Comparison of ENCODE assay signal across 8 cellular contexts in the genomic region with DNA sequence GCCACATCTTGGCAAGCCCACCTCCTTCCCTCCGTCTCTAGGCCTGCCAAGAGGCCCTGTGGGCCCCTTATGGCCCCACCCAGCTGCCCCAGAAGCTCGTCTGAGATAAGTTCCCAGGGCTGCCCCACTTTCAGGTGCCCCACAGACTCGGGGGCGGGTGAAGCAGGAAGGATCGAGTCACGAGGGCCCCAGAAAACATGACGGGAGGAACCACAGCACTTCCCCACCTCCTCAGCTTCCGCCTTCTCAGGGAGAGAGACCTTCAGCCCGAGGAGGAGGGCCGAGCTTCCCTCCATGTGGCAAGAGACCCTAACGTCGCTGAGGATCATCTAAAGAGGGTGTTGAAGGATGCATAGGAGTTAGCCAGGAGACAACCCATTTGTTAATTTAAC. TPM values are rescaled to one million over a fixed set of nuclear protein-coding genes. Genes with fewer than 3 reads are reported as not detected.
A peak's percentile ranks its signal among the peaks of the same experiment; 100 is the strongest.
DNase-seq lines count a peak whose midpoint lies in the region; ATAC-seq lines count a peak whose summit lies in the region.

No MANE protein-coding gene starts in this region.

- no peak overlapping the region for H4K12ac ChIP-seq in trophoblast cell (ENCODE audit: low read depth, low read length)

- ATAC-seq in HG03108 (IDR thresholded peaks at IDR 0.05; ENCODE audit: unreplicated experiment) (peak; percentile 36), HG02840 (IDR thresholded peaks at IDR 0.05; ENCODE audit: low FRiP score, unreplicated experiment) (no peak), GM21526 (IDR thresholded peaks at IDR 0.05; ENCODE audit: low FRiP score, unreplicated experiment) (no peak), HG03135 (IDR thresholded peaks at IDR 0.05; ENCODE audit: unreplicated experiment) (no peak)

- no peaks in the 10 kb centered on the region for H3K27me3 ChIP-seq in trophoblast cell (ENCODE audit: insufficient read depth, low read length)

- H3K18ac ChIP-seq in trophoblast cell (ENCODE audit: low read length) = no peak overlapping the region

- no peak overlapping the region for H3K4me3 ChIP-seq in trophoblast cell (ENCODE audit: low read depth, low read length)

- H2BK12ac ChIP-seq in trophoblast cell (ENCODE audit: low read length) = no peak overlapping the region

- no peak overlapping the region for H2AFZ ChIP-seq in trophoblast cell (ENCODE audit: insufficient read depth, low read length, poor library complexity)

- WGBS in trophoblast cell (ENCODE audit: extremely low coverage, insufficient coverage, insufficient read length) = no CpG with 5 or more reads among the region's 12 CpGs

- peak overlapping the region; percentile 92 for H3K27ac Mint-ChIP-seq in activated CD4-positive, alpha-beta memory T cell treated with anti-CD3 and anti-CD28 coated beads for 36 hours

- H3K4me2 ChIP-seq in trophoblast cell (ENCODE audit: low read length) = no peak overlapping the region

- H3K9me3 Mint-ChIP-seq in activated CD4-positive, alpha-beta memory T cell treated with anti-CD3 and anti-CD28 coated beads for 36 hours = no peaks in the 10 kb centered on the region

- H3K4me1 ChIP-seq in trophoblast cell (ENCODE audit: control insufficient read depth in 1 of 2, insufficient read depth in 2 of 2, low read length in 2 of 2) = no peaks in the 10 kb centered on the region

- H4K8ac ChIP-seq in trophoblast cell (ENCODE audit: low read depth, low read length) = no peak overlapping the region

- H3K79me2 ChIP-seq in trophoblast cell (ENCODE audit: control insufficient read depth, insufficient read depth, low read length, poor library complexity) = no peaks in the 10 kb centered on the region

- DNase-seq in activated CD4-positive, alpha-beta memory T cell treated with anti-CD3 and anti-CD28 coated beads for 36 hours = peak; percentile 93
- DNase-seq in germinal center (ENCODE audit: low spot score) (peak; percentile 63), trophoblast cell (no peak)
- DNase-seq in stimulated activated CD4-positive, alpha-beta T cell treated with anti-CD3 and anti-CD28 coated beads, TNF-alpha, amount 100 ng/mL, for 48 hours (ENCODE audit: low read depth in 3 of 3) = peak; percentile 70 to 83 (median 76)

- no peak overlapping the region for H2BK5ac ChIP-seq in trophoblast cell (ENCODE audit: low read depth, low read length, poor library complexity)

- H3K36me3 ChIP-seq in trophoblast cell (ENCODE audit: control insufficient read depth in 1 of 2, insufficient read depth in 2 of 2, low read length in 2 of 2) = no peaks in the 10 kb centered on the region

- no peak overlapping the region for H3K4ac ChIP-seq in trophoblast cell (ENCODE audit: low read depth, low read length)

- CTCF ChIA-PET in activated CD4-positive, alpha-beta memory T cell treated with anti-CD3 and anti-CD28 coated beads for 36 hours (lab: Charles Lee) = interaction anchor here (0.7 to 1.9 kb wide), 5 partner anchors 19 to 69 kb away, joined by 3 to 5 read pairs (median 4); no protein-coding TSS in a partner anchor

- H3K4me3 Mint-ChIP-seq in activated CD4-positive, alpha-beta memory T cell treated with anti-CD3 and anti-CD28 coated beads for 36 hours = peak overlapping the region; percentile 60

- no peak overlapping the region for H3K23ac ChIP-seq in trophoblast cell (ENCODE audit: low read length)

- H3K9me3 ChIP-seq in trophoblast cell (ENCODE audit: insufficient read depth, low read depth, low read length) = no peaks in the 10 kb centered on the region

- H3K14ac ChIP-seq in trophoblast cell (ENCODE audit: low read length) = no peak overlapping the region

- no peak overlapping the region for H2AK5ac ChIP-seq in trophoblast cell (ENCODE audit: low read length)

- intact Hi-C loops in activated CD4-positive, alpha-beta memory T cell treated with anti-CD3 and anti-CD28 coated beads for 36 hours (cut with micrococcal nuclease) = loop anchor here (2.0 to 10.0 kb wide), 4 partner anchors 14 to 324 kb away; a partner anchor contains a TSS

- H3K9ac ChIP-seq in trophoblast cell (ENCODE audit: low read length) = no peak overlapping the region

- H4K91ac ChIP-seq in trophoblast cell (ENCODE audit: low read depth, low read length) = no peak overlapping the region

- H3K36me3 Mint-ChIP-seq in activated CD4-positive, alpha-beta memory T cell treated with anti-CD3 and anti-CD28 coated beads for 36 hours = no peaks in the 10 kb centered on the region

- no peaks in the 10 kb centered on the region for H3K27me3 Mint-ChIP-seq in activated CD4-positive, alpha-beta memory T cell treated with anti-CD3 and anti-CD28 coated beads for 36 hours

- H3K4me1 Mint-ChIP-seq in activated CD4-positive, alpha-beta memory T cell treated with anti-CD3 and anti-CD28 coated beads for 36 hours (ENCODE audit: low read depth) = peaks cover 51% of the 10 kb centered on the region

- H2BK120ac ChIP-seq in trophoblast cell (ENCODE audit: insufficient read depth, low read length, poor library complexity) = no peak overlapping the region

- POLR2A ChIA-PET in activated CD4-positive, alpha-beta memory T cell treated with anti-CD3 and anti-CD28 coated beads for 36 hours (lab: Charles Lee) = interaction anchor here (0.6 to 1.7 kb wide), 8 partner anchors 15 to 91 kb away, joined by 3 to 5 read pairs (median 4); no protein-coding TSS in a partner anchor

- H3K27ac ChIP-seq in trophoblast cell (ENCODE audit: low read depth, low read length) = no peak overlapping the region

- no peaks in the 10 kb centered on the region for H3K79me1 ChIP-seq in trophoblast cell (ENCODE audit: low read length)

RNA-seq across cellular contexts. Expression of a gene that starts 4.5 kb away (rescaled TPM):
- total RNA-seq in activated CD4-positive, alpha-beta memory T cell treated with anti-CD3 and anti-CD28 coated beads for 36 hours = 10 to 100 TPM; 22.6 to 23.3 TPM
- not detected in 2 replicates for polyA plus RNA-seq in trophoblast cell (2013)

RNA-seq across cellular contexts. Expression of a gene that starts 6.4 kb away (rescaled TPM):
- total RNA-seq in activated CD4-positive, alpha-beta memory T cell treated with anti-CD3 and anti-CD28 coated beads for 36 hours = 10 to 100 TPM; 22.5 to 23.8 TPM
- polyA plus RNA-seq in trophoblast cell (2013) = 2.3 TPM in 2 replicates

Comparison
In these comparisons a context has a peak if more than half of its experiments do, and no peak if none do; other contexts are left out.
1. DNase-seq: peak in activated CD4-positive, alpha-beta memory T cell treated with anti-CD3 and anti-CD28 coated beads for 36 hours (single experiment), germinal center (single experiment) and stimulated activated CD4-positive, alpha-beta T cell treated with anti-CD3 and anti-CD28 coated beads, TNF-alpha, amount 100 ng/mL, for 48 hours (3 of 3); none in trophoblast cell (0 of 2).